ENCODE assay signal across 24 cellular contexts in the genomic region with DNA sequence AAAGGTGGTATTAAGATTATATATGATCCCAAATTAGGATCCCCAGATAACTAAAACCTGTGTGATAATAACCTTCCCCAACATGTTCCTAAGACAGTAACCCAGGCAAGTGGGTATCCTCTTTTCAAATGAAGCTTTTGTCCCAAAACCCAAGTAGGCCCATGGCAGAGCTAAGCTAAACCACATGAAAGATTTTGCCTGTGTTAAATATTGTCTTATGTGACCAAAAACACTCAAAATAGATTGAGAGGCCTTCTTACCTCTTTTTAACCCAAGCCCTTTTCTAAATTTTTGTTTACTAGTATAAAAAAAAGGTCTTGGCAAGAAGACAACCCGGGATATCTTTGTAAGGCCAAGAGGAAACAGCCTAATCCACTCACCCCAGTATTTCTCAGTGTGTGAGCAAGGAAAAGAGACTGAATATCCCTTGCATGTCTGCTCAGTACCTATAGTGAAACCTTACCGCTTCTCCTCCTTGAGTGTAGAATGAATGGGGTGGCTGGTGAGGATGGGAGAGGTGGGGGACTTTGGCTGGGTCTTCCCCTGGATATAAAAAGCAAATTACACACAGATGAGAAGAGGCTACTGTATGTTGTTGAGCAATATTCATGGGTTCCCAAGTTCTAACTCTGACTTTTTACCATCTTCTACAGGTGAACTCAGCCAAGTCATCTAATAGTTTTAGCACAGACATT.
DNase-seq lines count a peak whose midpoint lies in the region; ATAC-seq and TF ChIP-seq lines count a peak whose summit lies in the region.
"Had no signal": no experiment of that assay in that cellular context is flagged by ENCODE, and none has a peak within 500 bp of the region (broad histone marks: within the 10 kb centered on the region; RNA-seq: fewer than 3 reads in every experiment).

No MANE protein-coding gene starts in this region.

- intact Hi-C loops in CD14-positive monocyte (cut with micrococcal nuclease): no loop called here

- H3K36me3 Mint-ChIP-seq in CD14-positive monocyte: no peaks in the 10 kb centered on the region
- H3K36me3 Mint-ChIP-seq: stimulated activated effector memory CD8-positive, alpha-beta T cell treated with anti-CD3 and anti-CD28 coated beads, Interleukin-12 subunit alpha, Interleukin-12 subunit beta, amount 100 ng/mL, for 72 hours had no signal

- peak; percentile 23 for DNase-seq in GM12865 (ENCODE audit: low read depth)
- DNase-seq in SHP77 treated with DMSO at 0.1 percent for 48 hours (lab: John Stamatoyannopoulos, UW): no peak
- DNase-seq in CD14-positive monocyte (ENCODE audit: low spot score): no peak
- no peak for DNase-seq in stimulated activated CD4-positive, alpha-beta T cell treated with anti-CD3 and anti-CD28 coated beads, Interleukin-12 subunit alpha, Interleukin-12 subunit beta, amount 100 ng/mL, for 4 hours
- no peak for DNase-seq in hepatic stellate cell (ENCODE audit: low spot score)
- DNase-seq: activated CD8-positive, alpha-beta memory T cell treated with anti-CD3 and anti-CD28 coated beads for 24 hours; activated T-cell treated with anti-CD3 and anti-CD28 coated beads, Interleukin-2, amount 50 U/mL, for 24 hours; GF-D8; kidney glomerular epithelial cell; lower lobe of right lung; mucosa of descending colon; NCI-H146; NCI-H2171 treated with DMSO at 0.1 percent for 48 hours; NCI-H526 treated with DMSO at 0.1 percent for 48 hours; pancreas; stimulated activated CD4-positive, alpha-beta T cell treated with anti-CD3 and anti-CD28 coated beads, Interleukin-2, amount 100 ng/mL, for 48 hours had no signal

- H3K4me3 ChIP-seq in GM12865 (ENCODE audit: low read depth, low read length): no peak overlapping the region
- H3K4me3 ChIP-seq: A549, lower lobe of right lung, mucosa of descending colon, pancreas, SK-N-MC, suprapubic skin had no signal

- no peak overlapping the region for H3K27ac Mint-ChIP-seq in CD14-positive monocyte
- H3K27ac Mint-ChIP-seq: activated T-cell treated with anti-CD3 and anti-CD28 coated beads, Interleukin-2, amount 50 U/mL, for 24 hours; stimulated activated effector memory CD8-positive, alpha-beta T cell treated with anti-CD3 and anti-CD28 coated beads, Interleukin-12 subunit alpha, Interleukin-12 subunit beta, amount 100 ng/mL, for 72 hours; T-helper 1 cell treated with Interleukin-12 subunit alpha and Interleukin-12 subunit beta and Interleukin-4 antibody, amounts not matched to agents 30 μg/mL and 1 μg/mL, for 36 hours had no signal

- no peaks in the 10 kb centered on the region for H3K27me3 Mint-ChIP-seq in CD14-positive monocyte (ENCODE audit: low read depth in 3 of 3)
- H3K27me3 Mint-ChIP-seq: activated T-cell treated with anti-CD3 and anti-CD28 coated beads, Interleukin-2, amount 50 U/mL, for 24 hours had no signal

- peak; percentile 76 for ATAC-seq in GM19372 (IDR thresholded peaks at IDR 0.05; ENCODE audit: low read depth, unreplicated experiment)
- ATAC-seq in HG02798 (IDR thresholded peaks at IDR 0.05; ENCODE audit: poor library complexity, unreplicated experiment): peak; percentile 68
- ATAC-seq in HG03442 (IDR thresholded peaks at IDR 0.05; ENCODE audit: unreplicated experiment): peak; percentile 66
- ATAC-seq: A549; lower lobe of right lung; mucosa of descending colon; pancreas; stimulated activated effector memory CD8-positive, alpha-beta T cell treated with anti-CD3 and anti-CD28 coated beads, Interleukin-12 subunit alpha, Interleukin-12 subunit beta, amount 100 ng/mL, for 72 hours had no signal

- H3K4me1 Mint-ChIP-seq in CD14-positive monocyte: no peaks in the 10 kb centered on the region
- H3K4me1 Mint-ChIP-seq: stimulated activated effector memory CD8-positive, alpha-beta T cell treated with anti-CD3 and anti-CD28 coated beads, Interleukin-12 subunit alpha, Interleukin-12 subunit beta, amount 100 ng/mL, for 72 hours had no signal

- TF ChIP-seq CTCF in GM12865 (IDR thresholded peaks at IDR 0.05; ENCODE audit: insufficient read depth, low read depth, low read length, missing control alignments): no peak
- no peak for TF ChIP-seq CTCF in CD14-positive monocyte (IDR thresholded peaks at IDR 0.05)

- H3K9me3 Mint-ChIP-seq in CD14-positive monocyte: peaks cover 0 to 15% (median 2%) of the 10 kb centered on the region in 7 donors
- H3K9me3 Mint-ChIP-seq: T-helper 1 cell treated with Interleukin-12 subunit alpha and Interleukin-12 subunit beta and Interleukin-4 antibody, amounts not matched to agents 30 μg/mL and 1 μg/mL, for 36 hours had no signal

- no peak overlapping the region for H3K4me3 Mint-ChIP-seq in CD14-positive monocyte
- H3K4me3 Mint-ChIP-seq: activated T-cell treated with anti-CD3 and anti-CD28 coated beads, Interleukin-2, amount 50 U/mL, for 24 hours; stimulated activated effector memory CD8-positive, alpha-beta T cell treated with anti-CD3 and anti-CD28 coated beads, Interleukin-12 subunit alpha, Interleukin-12 subunit beta, amount 100 ng/mL, for 72 hours; T-helper 1 cell treated with Interleukin-12 subunit alpha and Interleukin-12 subunit beta and Interleukin-4 antibody, amounts not matched to agents 30 μg/mL and 1 μg/mL, for 36 hours had no signal
